Comparison of ENCODE assay signal across 34 cellular contexts in the genomic region with DNA sequence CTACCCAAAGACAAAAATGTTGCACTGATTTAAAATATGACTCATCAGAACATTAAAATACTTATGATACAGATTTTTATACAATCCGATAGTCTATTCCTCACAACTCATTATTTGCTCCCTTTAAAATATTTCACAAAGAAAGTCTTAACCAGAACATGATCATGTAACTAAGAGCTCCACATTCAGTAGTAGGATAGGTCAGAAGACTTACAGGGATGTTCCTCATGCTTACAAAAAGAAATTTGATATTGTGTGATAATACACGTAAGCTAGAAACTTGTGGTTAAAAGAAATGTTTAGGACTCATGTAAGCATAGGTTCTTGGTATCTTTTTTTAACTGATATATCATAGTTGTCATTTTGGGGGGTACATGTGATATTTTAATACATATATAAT.
"Had no signal": no experiment of that assay in that cellular context is flagged by ENCODE, and none has a peak within 500 bp of the region (broad histone marks: within the 10 kb centered on the region; RNA-seq: fewer than 3 reads in every experiment).

No MANE protein-coding gene starts in this region.

- H3K36me3 Mint-ChIP-seq: activated CD8-positive, alpha-beta memory T cell treated with anti-CD3 and anti-CD28 coated beads, Interleukin-2, amount 10 ng/mL, durations not matched to agents 7 days and 5 days; activated naive CD8-positive, alpha-beta T cell treated with anti-CD3 and anti-CD28 coated beads for 36 hours had no signal

- ATAC-seq: activated CD8-positive, alpha-beta memory T cell treated with anti-CD3 and anti-CD28 coated beads, Interleukin-2, amount 10 ng/mL, durations not matched to agents 7 days and 5 days; PC-3; Right ventricle myocardium inferior had no signal

- H3K27ac ChIP-seq: brain microvascular endothelial cell, Peyer's patch, RWPE1, WERI-Rb-1 had no signal

- H3K9me3 Mint-ChIP-seq: activated CD4-positive, alpha-beta memory T cell treated with anti-CD3 and anti-CD28 coated beads, Interleukin-2, amount 10 ng/mL, durations not matched to agents 7 days and 5 days had no signal

- H3K4me3 ChIP-seq: MG63, Peyer's patch had no signal

- H3K27me3 ChIP-seq: brain microvascular endothelial cell, MG63, Peyer's patch had no signal

- H3K4me3 Mint-ChIP-seq: activated CD4-positive, alpha-beta memory T cell treated with anti-CD3 and anti-CD28 coated beads, Interleukin-2, amount 10 ng/mL, durations not matched to agents 7 days and 5 days; activated CD8-positive, alpha-beta memory T cell treated with anti-CD3 and anti-CD28 coated beads, Interleukin-2, amount 10 ng/mL, durations not matched to agents 7 days and 5 days; activated naive CD8-positive, alpha-beta T cell treated with anti-CD3 and anti-CD28 coated beads for 36 hours had no signal

- H3K27ac Mint-ChIP-seq: activated CD4-positive, alpha-beta memory T cell treated with anti-CD3 and anti-CD28 coated beads, Interleukin-2, amount 10 ng/mL, durations not matched to agents 7 days and 5 days; activated CD8-positive, alpha-beta memory T cell treated with anti-CD3 and anti-CD28 coated beads, Interleukin-2, amount 10 ng/mL, durations not matched to agents 7 days and 5 days; activated naive CD8-positive, alpha-beta T cell treated with anti-CD3 and anti-CD28 coated beads for 36 hours had no signal

- DNase-seq: activated CD4-positive, alpha-beta memory T cell treated with anti-CD3 and anti-CD28 coated beads, Interleukin-2, amount 10 ng/mL, durations not matched to agents 7 days and 5 days; activated CD4-positive, alpha-beta T cell treated with anti-CD3 and anti-CD28 coated beads for 1 hour; activated CD4-positive, alpha-beta T cell treated with anti-CD3 and anti-CD28 coated beads for 48 hours; activated CD4-positive, CD25-positive, alpha-beta regulatory T cell; activated CD8-positive, alpha-beta memory T cell treated with anti-CD3 and anti-CD28 coated beads for 24 hours; activated CD8-positive, alpha-beta memory T cell treated with anti-CD3 and anti-CD28 coated beads, Interleukin-2, amount 10 ng/mL, durations not matched to agents 7 days and 5 days; activated CD8-positive, alpha-beta memory T cell treated with anti-CD3 and anti-CD28 coated beads, Interleukin-2, amount 50 U/mL, for 48 hours; activated effector memory CD4-positive, alpha-beta T cell treated with anti-CD3 and anti-CD28 coated beads, Interleukin-2, amount 50 U/mL, for 16 hours; activated naive CD4-positive, alpha-beta T cell; activated naive CD4-positive, alpha-beta T cell treated with anti-CD3 and anti-CD28 coated beads, Interleukin-2, amount 50 U/mL, for 16 hours; activated naive CD8-positive, alpha-beta T cell treated with anti-CD3 and anti-CD28 coated beads for 36 hours; activated T-cell treated with anti-CD3 and anti-CD28 coated beads, Interleukin-2, amount 50 U/mL, for 48 hours; amniotic stem cell; aorta; brain microvascular endothelial cell; Karpas-422; KBM-7; MG63; NCI-H1092 treated with DMSO at 0.1 percent for 48 hours; NCI-H1417; NCI-H146; NCI-H2029 treated with DMSO at 0.1 percent for 48 hours; NCI-H2107; NCI-H2171; NCI-H510A; NCI-H526; NCI-H748 treated with DMSO at 0.1 percent for 48 hours; NK-92 treated with Interleukin-12 subunit alpha and Interleukin-12 subunit beta, amount 100 ng/mL, for 24 hours; PC-3; Peyer's patch; T1000; WERI-Rb-1 had no signal

- H3K4me1 ChIP-seq: Peyer's patch had no signal

- H3K36me3 ChIP-seq: brain microvascular endothelial cell, MG63, Peyer's patch, WERI-Rb-1 had no signal

- H3K4me1 Mint-ChIP-seq: activated CD4-positive, alpha-beta memory T cell treated with anti-CD3 and anti-CD28 coated beads, Interleukin-2, amount 10 ng/mL, durations not matched to agents 7 days and 5 days; activated CD8-positive, alpha-beta memory T cell treated with anti-CD3 and anti-CD28 coated beads, Interleukin-2, amount 10 ng/mL, durations not matched to agents 7 days and 5 days; activated naive CD8-positive, alpha-beta T cell treated with anti-CD3 and anti-CD28 coated beads for 36 hours had no signal

- H3K9me3 ChIP-seq: Peyer's patch had no signal
